Comparison of ENCODE assay signal across 8 cellular contexts in genomic region chr6:132401120-132401940, GRCh38. TPM values are rescaled to one million over a fixed set of nuclear protein-coding genes. Genes with fewer than 3 reads are reported as not detected.
A peak's percentile ranks its signal among the peaks of the same experiment; 100 is the strongest.
DNase-seq lines count a peak whose midpoint lies in the region; ATAC-seq, FAIRE-seq and TF ChIP-seq lines count a peak whose summit lies in the region.

Gene MOXD1, minus strand, starts transcription at chr6:132401475. Its CDS starts 49 bp downstream, at chr6:132401426.

- peak within 1 kb of the TSS in 1 of 2 donors; percentile 27 for H3K27ac ChIP-seq in small intestine (ENCODE audit: low read depth in 1 of 2, low read length in 1 of 2)

- H3K4me1 Mint-ChIP-seq in brain: peaks cover 31% of the 10 kb centered on the region

- peak within 1 kb of the TSS in 4 of 5 experiments; percentile 55 to 90 (median 72) for H3K27ac Mint-ChIP-seq in brain

- H3K36me3 ChIP-seq in small intestine (ENCODE audit: control insufficient read depth in 2 of 2, insufficient read depth in 2 of 2, low read length in 2 of 2): no peaks in the 10 kb centered on the region

- no peak for TF ChIP-seq RAD21 in Ishikawa (IDR thresholded peaks at IDR 0.05; ENCODE audit: low read depth)

- H3K27me3 ChIP-seq in small intestine (ENCODE audit: control insufficient read depth in 2 of 2, insufficient read depth in 2 of 2, low read length in 2 of 2): peaks cover 0 to 9% of the 10 kb centered on the region in 2 donors

- peaks cover 18% of the 10 kb centered on the region for H3K36me3 Mint-ChIP-seq in brain

- no peak for TF ChIP-seq CTCF in brain (conservative IDR thresholded peaks at IDR 0.05)

- DNase-seq in ELF-1 (ENCODE audit: low read depth, low spot score) (peak; percentile 57), iris pigment epithelial cell (ENCODE audit: low read depth) (peak; percentile 34), small intestine (peak; percentile 22), DMS153 treated with DMSO at 0.1 percent for 48 hours (lab: John Stamatoyannopoulos, UW; ENCODE audit: unreplicated experiment) (no peak), NCI-H2196 treated with DMSO at 0.1 percent for 48 hours (lab: John Stamatoyannopoulos, UW; ENCODE audit: unreplicated experiment) (no peak)

- H3K4me3 Mint-ChIP-seq in brain: peak within 1 kb of the TSS; percentile 81 to 91 (median 88)

- peaks cover 2 to 17% (median 6%) of the 10 kb centered on the region in 5 experiments for H3K9me3 Mint-ChIP-seq in brain

- H3K4me1 ChIP-seq in small intestine (ENCODE audit: control insufficient read depth in 2 of 2, insufficient read depth in 1 of 2, low read depth in 1 of 2, low read length in 1 of 2): no peaks in the 10 kb centered on the region

- H3K9me3 ChIP-seq in small intestine (ENCODE audit: control insufficient read depth, low read depth): no peaks in the 10 kb centered on the region

- no peak for TF ChIP-seq EP300 in Ishikawa (IDR thresholded peaks at IDR 0.05; ENCODE audit: borderline replicate concordance)

- no peak for FAIRE-seq in small intestine (lab: Jason Lieb, UNC)

- peaks cover 29% of the 10 kb centered on the region for H3K27me3 Mint-ChIP-seq in brain

- peak; percentile 61 for ATAC-seq in GM21529 (IDR thresholded peaks at IDR 0.05; ENCODE audit: unreplicated experiment)

- H3K4me3 ChIP-seq in small intestine (ENCODE audit: low read depth in 1 of 2, low read length in 2 of 2): peak within 1 kb of the TSS; percentile 50 to 60

- 2 to 3% (median 2%) methylated on average over 76 to 85 of the region's 85 CpGs for WGBS in small intestine, 3 donors

TF ChIP-seq in Ishikawa, 13 proteins besides CTCF, POLR2A, EP300 and RAD21:
- TF ChIP-seq MAX (IDR thresholded peaks at IDR 0.05) (peak; percentile 19; the same call in 1 of the 2 replicates), CEBPB (IDR thresholded peaks at IDR 0.05) (no peak), ZBTB7A (IDR thresholded peaks at IDR 0.05; ENCODE audit: low read depth) (peak; percentile 55; the same call in 1 of the 2 replicates), TAF1 (IDR thresholded peaks at IDR 0.05; ENCODE audit: low read depth) (peak; percentile 55; the same call in 1 of the 2 replicates)

RNA-seq across cellular contexts. Expression of gene MOXD1, which starts in this region (rescaled TPM):
- 3.3 TPM for polyA plus RNA-seq in brain (ENCODE audit: insufficient read depth, low read depth, low replicate concordance)
- 1 to 10 TPM in 2 of 3 donors, under 1 TPM in 1; 0.45 to 2.5 (median 1.9) TPM for polyA plus RNA-seq in small intestine

Comparison
In these comparisons a context has a peak if more than half of its experiments do, and no peak if none do; other contexts are left out.
1. DNase-seq: peak in ELF-1 (single experiment), iris pigment epithelial cell (single experiment) and small intestine (single experiment); none in DMS153 treated with DMSO at 0.1 percent for 48 hours (single experiment) and NCI-H2196 treated with DMSO at 0.1 percent for 48 hours (single experiment).